In the genomic region with DNA sequence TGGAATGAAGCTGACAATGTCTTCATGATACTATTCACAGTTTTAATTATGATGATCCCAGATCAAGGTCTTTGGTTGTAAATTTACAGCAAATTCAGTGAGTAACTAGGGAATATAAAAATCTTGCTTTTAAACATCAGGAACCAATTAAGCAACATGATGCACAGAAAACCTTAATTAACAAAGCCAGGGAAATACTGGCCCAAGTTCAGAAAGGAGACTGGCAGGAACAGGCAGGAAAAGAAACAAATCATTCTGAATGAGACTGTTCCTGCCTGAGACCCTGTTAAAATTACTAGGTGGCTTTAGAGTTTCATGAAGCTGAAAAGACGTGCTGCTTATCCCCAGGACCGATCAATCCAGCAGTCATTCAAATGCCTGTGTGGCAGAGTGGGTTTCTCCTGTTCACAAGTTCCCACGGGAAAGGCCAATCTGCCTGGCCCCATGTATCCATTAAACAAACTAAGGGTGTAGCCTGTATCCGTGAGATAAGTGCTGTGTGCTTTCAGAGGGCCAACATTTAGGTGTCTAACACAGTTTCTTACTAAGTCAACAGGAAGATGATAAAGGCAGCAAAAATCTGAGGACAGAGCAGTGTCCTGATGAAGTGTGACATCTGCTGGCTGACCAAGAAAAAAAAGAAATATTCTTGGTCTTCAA, we compare ENCODE assay signal across 8 cellular contexts. TPM values are rescaled to one million over a fixed set of nuclear protein-coding genes. Genes with fewer than 3 reads are reported as not detected.
DNase-seq lines count a peak whose midpoint lies in the region; ATAC-seq and TF ChIP-seq lines count a peak whose summit lies in the region.

No MANE protein-coding gene starts in this region.

- no peak overlapping the region for H3K4me3 Mint-ChIP-seq in MCF 10A (ENCODE audit: unreplicated experiment)

- H3K4me2 ChIP-seq in Loucy (ENCODE audit: low read depth, low read length, poor library complexity, severe bottlenecking) = no peak overlapping the region

- H3K27ac Mint-ChIP-seq in MCF 10A (ENCODE audit: low read depth, unreplicated experiment) = peak overlapping the region; percentile 67

- H3K9me3 Mint-ChIP-seq in MCF 10A (ENCODE audit: unreplicated experiment) = no peaks in the 10 kb centered on the region

- H3F3A ChIP-seq in Loucy (ENCODE audit: low read depth) = no peaks in the 10 kb centered on the region

- no peak overlapping the region for H3K4me3 ChIP-seq in Loucy (ENCODE audit: low read length, poor library complexity, severe bottlenecking)
- no peak overlapping the region for H3K4me3 ChIP-seq in aorta (ENCODE audit: low read length in 2 of 2)

- CTCF ChIA-PET in MCF 10A (lab: Yijun Ruan, JAX) = interaction anchor here (0.6 to 1.5 kb wide), 10 partner anchors 9 to 578 kb away, joined by 3 to 7 read pairs (median 3); no protein-coding TSS in a partner anchor

- no peaks in the 10 kb centered on the region for H3K27me3 Mint-ChIP-seq in MCF 10A (ENCODE audit: insufficient read depth, unreplicated experiment)

- H3K27me3 ChIP-seq in Loucy (ENCODE audit: insufficient read depth, low read length, poor library complexity, severe bottlenecking) = no peaks in the 10 kb centered on the region
- H3K27me3 ChIP-seq in aorta (ENCODE audit: control insufficient read depth in 1 of 2, insufficient read depth in 2 of 2, low read length in 1 of 2) = no peaks in the 10 kb centered on the region

- ATAC-seq in aorta (ENCODE audit: low FRiP score) = peak; percentile 81

- no peaks in the 10 kb centered on the region; the same call in 1 of the 2 replicates for H3K36me3 ChIP-seq in Loucy (ENCODE audit: insufficient read depth, low read length)
- no peaks in the 10 kb centered on the region for H3K36me3 ChIP-seq in aorta (ENCODE audit: control insufficient read depth in 1 of 2, insufficient read depth in 2 of 2, low read length in 1 of 2)

- H3K79me2 ChIP-seq in Loucy (ENCODE audit: insufficient read depth, low read length) = no peaks in the 10 kb centered on the region

- H3K4me1 Mint-ChIP-seq in MCF 10A (ENCODE audit: insufficient read depth, unreplicated experiment) = no peaks in the 10 kb centered on the region

- no peaks in the 10 kb centered on the region for H3K4me1 ChIP-seq in Loucy (ENCODE audit: insufficient read depth, low read length, poor library complexity, severe bottlenecking)
- H3K4me1 ChIP-seq in aorta (ENCODE audit: control insufficient read depth in 1 of 2, insufficient read depth in 2 of 2, low read length in 2 of 2) = peaks cover 0 to 3% of the 10 kb centered on the region in 2 donors

- BruUV-seq in MCF 10A (replicated peaks; lab: Mats Ljungman, UMichigan) = no TSS peak

- no peaks in the 10 kb centered on the region for H4K20me1 ChIP-seq in Loucy (ENCODE audit: insufficient read depth, low read length, poor library complexity, severe bottlenecking)

- no peak overlapping the region for H3K27ac ChIP-seq in aorta (ENCODE audit: low read depth in 1 of 2, low read length in 2 of 2)

- TF ChIP-seq CTCF in Loucy (conservative IDR thresholded peaks at IDR 0.05; ENCODE audit: low read length) (peak; percentile 62), MCF 10A (IDR thresholded peaks at IDR 0.05; ENCODE audit: unreplicated experiment) (peak; percentile 43)

- POLR2A ChIA-PET in MCF 10A (lab: Yijun Ruan, JAX) = no interaction called here

- H3K9ac ChIP-seq in Loucy (ENCODE audit: low read depth, low read length, poor library complexity, severe bottlenecking) = no peak overlapping the region

- intact Hi-C loops in MCF 10A (cut with micrococcal nuclease) = loop anchor here (1.0 to 2.0 kb wide), 3 partner anchors 57 to 564 kb away; no protein-coding TSS in a partner anchor
- intact Hi-C loops in aorta (cut with DNase I) = no loop called here

- DNase-seq in EH (ENCODE audit: low read depth) (peak; percentile 91), MCF 10A (ENCODE audit: unreplicated experiment) (peak; percentile 23), kidney glomerular epithelial cell (lab: John Stamatoyannopoulos, UW) (peak; percentile 66), aorta (no peak), DMS 273 (lab: John Stamatoyannopoulos, UW; ENCODE audit: unreplicated experiment) (no peak), NOMO-1 treated with DMSO at 0.1 percent for 48 hours (lab: John Stamatoyannopoulos, UW; ENCODE audit: unreplicated experiment) (no peak)
- DNase-seq in activated effector memory CD4-positive, alpha-beta T cell treated with anti-CD3 and anti-CD28 coated beads, Interleukin-2, amount 50 U/mL, for 16 hours = no peak

- no peak overlapping the region for H2AFZ ChIP-seq in Loucy (ENCODE audit: low read length)

- no peaks in the 10 kb centered on the region for H3K9me3 ChIP-seq in Loucy (ENCODE audit: insufficient read depth, low read depth, low read length)
- no peaks in the 10 kb centered on the region for H3K9me3 ChIP-seq in aorta (ENCODE audit: control insufficient read depth, low read length)

- H3K9me2 ChIP-seq in Loucy (replicated peaks; ENCODE audit: low read depth, low read length) = no peaks in the 10 kb centered on the region

- H3K36me3 Mint-ChIP-seq in MCF 10A (ENCODE audit: insufficient read depth, unreplicated experiment) = peaks cover 66% of the 10 kb centered on the region

- WGBS in aorta, 2 donors = 24 to 33% methylated on average over 4 of the region's 4 CpGs

RNA-seq across cellular contexts. Expression of a gene that starts 34.4 kb away (rescaled TPM):
- total RNA-seq in MCF 10A (2022) = 24.3 and 29.7 TPM in 2 replicates
- 10 to 100 TPM; 11.1 to 11.6 TPM for total RNA-seq in aorta
- 1 to 10 TPM in 1 of 2 donors, under 1 TPM in 1; 0.38 to 2.8 TPM for polyA plus RNA-seq in aorta

RNA-seq across cellular contexts. Expression of a gene that starts 44.3 kb away (rescaled TPM):
- total RNA-seq in MCF 10A (2022) (26.9 and 29.2 TPM in 2 replicates), aorta (10 to 100 TPM; 16.6 to 17.7 TPM)
- 10 to 100 TPM in 1 of 2 donors, 1 to 10 TPM in 1; 5.5 to 14.0 TPM for polyA plus RNA-seq in aorta

Comparison
In these comparisons a context has a peak if more than half of its experiments do, and no peak if none do; other contexts are left out.
1. DNase-seq: peak in EH (single experiment), MCF 10A (single experiment) and kidney glomerular epithelial cell (single experiment); none in aorta (0 of 2), activated effector memory CD4-positive, alpha-beta T cell treated with anti-CD3 and anti-CD28 coated beads, Interleukin-2, amount 50 U/mL, for 16 hours (single experiment), DMS 273 (single experiment) and NOMO-1 treated with DMSO at 0.1 percent for 48 hours (single experiment).